In genomic region chr9:133799106-133799505, GRCh38 we compare ENCODE assay signal across 8 cellular contexts.
"Had no signal": no experiment of that assay in that cellular context is flagged by ENCODE, and none has a peak within 500 bp of the region (broad histone marks: within the 10 kb centered on the region; RNA-seq: fewer than 3 reads in every experiment).

No MANE protein-coding gene starts in this region.

- H3K9me3 Mint-ChIP-seq: HFFc6 had no signal

- DNase-seq: GM23248, GOT3, H7, HFFc6, IMR-90 had no signal

- H3K9me3 ChIP-seq: HAP-1 had no signal

- H3K4me3 Mint-ChIP-seq: HFFc6 had no signal

- H2AFZ ChIP-seq: GM23248 had no signal

- H3K4me1 ChIP-seq: HAP-1 had no signal

- H3K27ac Mint-ChIP-seq: HFFc6 had no signal

- H3K4me3 ChIP-seq: GM23248, HAP-1, K562 had no signal

- H3K27ac ChIP-seq: GM23248 had no signal

- ATAC-seq: HCT116, K562 had no signal

- H3K36me3 ChIP-seq: HAP-1 had no signal

- H3K9ac ChIP-seq: GM23248 had no signal

- FAIRE-seq: K562 had no signal
